1 cellular context compared by ENCODE assay signal in the genomic region with DNA sequence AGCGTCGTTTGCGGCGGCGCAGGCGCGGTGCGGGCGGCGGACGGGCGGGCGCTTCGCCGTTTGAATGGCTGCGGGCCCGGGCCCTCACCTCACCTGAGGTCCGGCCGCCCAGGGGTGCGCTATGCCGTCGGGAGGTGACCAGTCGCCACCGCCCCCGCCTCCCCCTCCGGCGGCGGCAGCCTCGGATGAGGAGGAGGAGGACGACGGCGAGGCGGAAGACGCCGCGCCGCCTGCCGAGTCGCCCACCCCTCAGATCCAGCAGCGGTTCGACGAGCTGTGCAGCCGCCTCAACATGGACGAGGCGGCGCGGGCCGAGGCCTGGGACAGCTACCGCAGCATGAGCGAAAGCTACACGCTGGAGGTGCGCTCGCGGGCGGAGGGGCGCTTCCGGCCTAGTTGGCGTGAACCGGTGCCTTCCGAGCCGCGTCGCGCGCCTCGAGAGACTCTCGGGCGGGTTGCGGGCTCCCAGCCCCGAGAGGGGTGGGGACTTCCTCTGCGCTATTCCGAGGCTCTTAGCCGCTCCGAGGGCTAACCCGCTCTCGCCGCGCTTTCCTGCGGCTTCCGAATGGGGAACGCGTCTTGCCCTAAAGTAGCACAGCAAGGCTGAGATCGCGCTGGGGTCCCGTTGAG.
A peak's percentile ranks its signal among the peaks of the same experiment; 100 is the strongest.
TF ChIP-seq lines count a peak whose summit lies in the region.

A gene with protein sequence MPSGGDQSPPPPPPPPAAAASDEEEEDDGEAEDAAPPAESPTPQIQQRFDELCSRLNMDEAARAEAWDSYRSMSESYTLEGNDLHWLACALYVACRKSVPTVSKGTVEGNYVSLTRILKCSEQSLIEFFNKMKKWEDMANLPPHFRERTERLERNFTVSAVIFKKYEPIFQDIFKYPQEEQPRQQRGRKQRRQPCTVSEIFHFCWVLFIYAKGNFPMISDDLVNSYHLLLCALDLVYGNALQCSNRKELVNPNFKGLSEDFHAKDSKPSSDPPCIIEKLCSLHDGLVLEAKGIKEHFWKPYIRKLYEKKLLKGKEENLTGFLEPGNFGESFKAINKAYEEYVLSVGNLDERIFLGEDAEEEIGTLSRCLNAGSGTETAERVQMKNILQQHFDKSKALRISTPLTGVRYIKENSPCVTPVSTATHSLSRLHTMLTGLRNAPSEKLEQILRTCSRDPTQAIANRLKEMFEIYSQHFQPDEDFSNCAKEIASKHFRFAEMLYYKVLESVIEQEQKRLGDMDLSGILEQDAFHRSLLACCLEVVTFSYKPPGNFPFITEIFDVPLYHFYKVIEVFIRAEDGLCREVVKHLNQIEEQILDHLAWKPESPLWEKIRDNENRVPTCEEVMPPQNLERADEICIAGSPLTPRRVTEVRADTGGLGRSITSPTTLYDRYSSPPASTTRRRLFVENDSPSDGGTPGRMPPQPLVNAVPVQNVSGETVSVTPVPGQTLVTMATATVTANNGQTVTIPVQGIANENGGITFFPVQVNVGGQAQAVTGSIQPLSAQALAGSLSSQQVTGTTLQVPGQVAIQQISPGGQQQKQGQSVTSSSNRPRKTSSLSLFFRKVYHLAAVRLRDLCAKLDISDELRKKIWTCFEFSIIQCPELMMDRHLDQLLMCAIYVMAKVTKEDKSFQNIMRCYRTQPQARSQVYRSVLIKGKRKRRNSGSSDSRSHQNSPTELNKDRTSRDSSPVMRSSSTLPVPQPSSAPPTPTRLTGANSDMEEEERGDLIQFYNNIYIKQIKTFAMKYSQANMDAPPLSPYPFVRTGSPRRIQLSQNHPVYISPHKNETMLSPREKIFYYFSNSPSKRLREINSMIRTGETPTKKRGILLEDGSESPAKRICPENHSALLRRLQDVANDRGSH (plus strand): TSS at position 36 of the 630 bp plus-strand sequence. CDS start 86 bp downstream, at position 122.

TF ChIP-seq in neural cell, 6 proteins besides CTCF, POLR2A, EP300 and RAD21 (continued from another document):
- TF ChIP-seq, protein P1, sequence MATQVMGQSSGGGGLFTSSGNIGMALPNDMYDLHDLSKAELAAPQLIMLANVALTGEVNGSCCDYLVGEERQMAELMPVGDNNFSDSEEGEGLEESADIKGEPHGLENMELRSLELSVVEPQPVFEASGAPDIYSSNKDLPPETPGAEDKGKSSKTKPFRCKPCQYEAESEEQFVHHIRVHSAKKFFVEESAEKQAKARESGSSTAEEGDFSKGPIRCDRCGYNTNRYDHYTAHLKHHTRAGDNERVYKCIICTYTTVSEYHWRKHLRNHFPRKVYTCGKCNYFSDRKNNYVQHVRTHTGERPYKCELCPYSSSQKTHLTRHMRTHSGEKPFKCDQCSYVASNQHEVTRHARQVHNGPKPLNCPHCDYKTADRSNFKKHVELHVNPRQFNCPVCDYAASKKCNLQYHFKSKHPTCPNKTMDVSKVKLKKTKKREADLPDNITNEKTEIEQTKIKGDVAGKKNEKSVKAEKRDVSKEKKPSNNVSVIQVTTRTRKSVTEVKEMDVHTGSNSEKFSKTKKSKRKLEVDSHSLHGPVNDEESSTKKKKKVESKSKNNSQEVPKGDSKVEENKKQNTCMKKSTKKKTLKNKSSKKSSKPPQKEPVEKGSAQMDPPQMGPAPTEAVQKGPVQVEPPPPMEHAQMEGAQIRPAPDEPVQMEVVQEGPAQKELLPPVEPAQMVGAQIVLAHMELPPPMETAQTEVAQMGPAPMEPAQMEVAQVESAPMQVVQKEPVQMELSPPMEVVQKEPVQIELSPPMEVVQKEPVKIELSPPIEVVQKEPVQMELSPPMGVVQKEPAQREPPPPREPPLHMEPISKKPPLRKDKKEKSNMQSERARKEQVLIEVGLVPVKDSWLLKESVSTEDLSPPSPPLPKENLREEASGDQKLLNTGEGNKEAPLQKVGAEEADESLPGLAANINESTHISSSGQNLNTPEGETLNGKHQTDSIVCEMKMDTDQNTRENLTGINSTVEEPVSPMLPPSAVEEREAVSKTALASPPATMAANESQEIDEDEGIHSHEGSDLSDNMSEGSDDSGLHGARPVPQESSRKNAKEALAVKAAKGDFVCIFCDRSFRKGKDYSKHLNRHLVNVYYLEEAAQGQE (IDR thresholded peaks at IDR 0.05; ENCODE audit: borderline replicate concordance): peak; percentile 30
